Comparison of ENCODE assay signal across 1 cellular context in genomic region chr7:105131033-105131656, GRCh38.
TF ChIP-seq lines count a peak whose summit lies in the region.

No MANE protein-coding gene starts in this region.

TF ChIP-seq in K562, 482 proteins besides CTCF, POLR2A, EP300 and RAD21 (continued from another document and continues in another):
- TF ChIP-seq RBM34 (IDR thresholded peaks at IDR 0.05; ENCODE audit: borderline replicate concordance, insufficient read depth, low read length) (no peak), SMARCB1 (IDR thresholded peaks at IDR 0.05; ENCODE audit: insufficient read length, low read depth) (no peak), ZC3H11A (IDR thresholded peaks at IDR 0.05; ENCODE audit: low read depth, low read length) (peak; percentile 60; the same call in 1 of the 2 replicates), WHSC1 (IDR thresholded peaks at IDR 0.05; ENCODE audit: low read length) (no peak), ARHGAP35 (IDR thresholded peaks at IDR 0.05; ENCODE audit: partially characterized antibody) (no peak), ATF2 (CRISPR knock-in tag; IDR thresholded peaks at IDR 0.05) (no peak), TFAM (CRISPR knock-in tag; conservative IDR thresholded peaks at IDR 0.05) (no peak), MTF1 (CRISPR knock-in tag; IDR thresholded peaks at IDR 0.05; ENCODE audit: borderline replicate concordance) (no peak), NFRKB (IDR thresholded peaks at IDR 0.05; ENCODE audit: low read depth) (0 out of 2 replicates have a peak, but pooled peaks have one; percentile 8), KLF6 (CRISPR knock-in tag; IDR thresholded peaks at IDR 0.05; ENCODE audit: borderline replicate concordance) (no peak), ZNF197 (CRISPR knock-in tag; IDR thresholded peaks at IDR 0.05; ENCODE audit: low read depth) (peak; percentile 66; the same call in 1 of the 2 replicates), CBX1 (IDR thresholded peaks at IDR 0.05; ENCODE audit: low read depth) (peak; percentile 23; the same call in 1 of the 2 replicates), TFAP4 (CRISPR knock-in tag; IDR thresholded peaks at IDR 0.05; ENCODE audit: borderline replicate concordance) (peak; percentile 51; the same call in 1 of the 2 replicates), HDAC2 (IDR thresholded peaks at IDR 0.05) (peak; percentile 29; the same call in 1 of the 2 replicates), ZBTB9 (CRISPR knock-in tag; IDR thresholded peaks at IDR 0.05) (peak; percentile 22; the same call in 1 of the 2 replicates), SUPT5H (IDR thresholded peaks at IDR 0.05) (no peak), STAT6 (CRISPR knock-in tag; IDR thresholded peaks at IDR 0.05) (no peak), ZNF507 (tag; conservative IDR thresholded peaks at IDR 0.05) (no peak), SIN3A (IDR thresholded peaks at IDR 0.05; ENCODE audit: borderline replicate concordance in 2 of 2, control insufficient read depth in 1 of 2, low read depth in 2 of 2, low read length in 2 of 2) (no peak), E2F4 (CRISPR knock-in tag; IDR thresholded peaks at IDR 0.05; ENCODE audit: low read depth) (no peak), SRSF7 (optimal IDR thresholded peaks at IDR 0.05; ENCODE audit: low read depth, low read length) (no peak), KAT2B (IDR thresholded peaks at IDR 0.05; ENCODE audit: low read depth, low read length) (no peak), ZBTB43 (CRISPR knock-in tag; IDR thresholded peaks at IDR 0.05) (no peak), BCLAF1 (IDR thresholded peaks at IDR 0.05; ENCODE audit: borderline replicate concordance in 1 of 2, control insufficient read depth in 1 of 2, low read depth in 2 of 2, low read length in 1 of 2) (no peak), PATZ1 (CRISPR knock-in tag; IDR thresholded peaks at IDR 0.05; ENCODE audit: borderline replicate concordance) (no peak), TCF7 (IDR thresholded peaks at IDR 0.05; ENCODE audit: borderline replicate concordance) (peak; percentile 77; the same call in 1 of the 2 replicates), ARNT (IDR thresholded peaks at IDR 0.05) (no peak; a peak in 1 of 4 replicates), SMAD2 (IDR thresholded peaks at IDR 0.05; ENCODE audit: low read depth, low read length) (no peak), CBFA2T2 (conservative IDR thresholded peaks at IDR 0.05) (peak; percentile 19; the same call in 1 of the 2 replicates), GATAD2A (IDR thresholded peaks at IDR 0.05) (0 out of 2 replicates have a peak, but pooled peaks have one; percentile 38), MEF2A (IDR thresholded peaks at IDR 0.05; ENCODE audit: control insufficient read depth, low read depth, low read length) (no peak), HDAC1 (IDR thresholded peaks at IDR 0.05) (no peak), ZNF79 (CRISPR knock-in tag; IDR thresholded peaks at IDR 0.05; ENCODE audit: low read depth) (no peak), ZNF740 (CRISPR knock-in tag; IDR thresholded peaks at IDR 0.05) (no peak), ZNF740 (tag; IDR thresholded peaks at IDR 0.05) (peak in 1 of 2 experiments; percentile 71; a peak in 1 of 4 replicates), ESRRB (CRISPR knock-in tag; IDR thresholded peaks at IDR 0.05; ENCODE audit: borderline replicate concordance) (no peak), MCM5 (IDR thresholded peaks at IDR 0.05; ENCODE audit: low read depth) (no peak), ZNF398 (CRISPR knock-in tag; IDR thresholded peaks at IDR 0.05) (no peak), TAF15 (IDR thresholded peaks at IDR 0.05; ENCODE audit: low read depth, low read length) (no peak), ZFP36 (IDR thresholded peaks at IDR 0.05; ENCODE audit: low read depth, low read length, partially characterized antibody) (peak; percentile 27), ZNF253 (CRISPR knock-in tag; conservative IDR thresholded peaks at IDR 0.05) (no peak), HEY1 (CRISPR knock-in tag; IDR thresholded peaks at IDR 0.05; ENCODE audit: borderline replicate concordance) (no peak), RBFOX2 (IDR thresholded peaks at IDR 0.05; ENCODE audit: low read depth, low read length) (0 out of 2 replicates have a peak, but pooled peaks have one; percentile 17), ZNF449 (CRISPR knock-in tag; IDR thresholded peaks at IDR 0.05) (no peak), ZNF184 (CRISPR knock-in tag; IDR thresholded peaks at IDR 0.05) (no peak), GTF2F1 (IDR thresholded peaks at IDR 0.05; ENCODE audit: low read depth, low read length) (no peak)
